ENCODE assay signal across 17 cellular contexts in the genomic region with DNA sequence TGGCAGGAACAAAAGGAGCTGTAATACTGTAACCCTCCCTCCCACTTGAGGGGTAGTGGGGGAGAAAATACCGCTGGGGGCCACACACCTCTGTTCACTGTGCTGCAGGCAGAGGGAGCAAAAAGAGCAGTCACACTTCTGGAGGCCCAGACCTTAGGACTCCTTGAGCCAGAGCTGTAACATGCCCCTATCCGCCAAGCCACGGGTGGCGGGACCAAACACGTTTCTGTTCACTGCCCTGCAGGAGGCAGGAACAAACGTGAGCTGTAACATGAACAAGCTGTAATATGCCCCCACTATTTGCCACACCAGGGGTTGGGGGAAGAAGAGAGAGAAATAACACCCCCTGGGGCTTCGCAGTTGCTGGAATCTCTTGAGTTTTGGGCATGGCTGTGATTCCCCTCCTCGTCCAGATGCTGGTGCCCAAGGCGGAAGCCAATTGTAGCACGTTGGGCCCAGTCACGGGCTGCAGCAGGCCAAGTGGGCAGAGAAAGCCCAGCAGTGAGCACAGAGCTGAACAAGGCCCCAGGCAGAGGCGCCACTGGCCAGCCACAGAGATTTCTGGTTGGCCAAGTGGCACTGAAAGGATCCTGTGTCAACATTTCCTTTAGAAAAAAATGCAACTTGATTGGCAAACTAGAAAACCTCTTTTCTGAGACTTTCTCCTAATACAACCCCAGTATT.
"Had no signal": no experiment of that assay in that cellular context is flagged by ENCODE, and none has a peak within 500 bp of the region (broad histone marks: within the 10 kb centered on the region; RNA-seq: fewer than 3 reads in every experiment).

No MANE protein-coding gene starts in this region.

- H3K4me1 ChIP-seq: thyroid gland had no signal

- DNase-seq: activated CD4-positive, alpha-beta T cell treated with anti-CD3 and anti-CD28 coated beads for 48 hours; activated CD4-positive, CD25-positive, alpha-beta regulatory T cell; activated CD8-positive, alpha-beta T cell treated with anti-CD3 and anti-CD28 coated beads, Interleukin-2, amount 10 ng/mL, durations not matched to agents 7 days and 5 days; activated effector memory CD4-positive, alpha-beta T cell treated with Interleukin-2 at 50 U/mL for 16 hours; activated T-cell treated with anti-CD3 and anti-CD28 coated beads, Interleukin-2, amount 50 U/mL, for 48 hours; effector CD4-positive, alpha-beta T cell; heart right ventricle; kidney glomerular epithelial cell; mesenchymal stem cell; natural killer cell; stimulated activated naive CD4-positive, alpha-beta T cell treated with Interleukin-2 at 50 U/mL for 16 hours; T-cell; T-helper 9 cell; thyroid gland had no signal

- H3K9me3 Mint-ChIP-seq: natural killer cell, T-cell had no signal

- H3K4me3 Mint-ChIP-seq: activated CD8-positive, alpha-beta T cell treated with anti-CD3 and anti-CD28 coated beads, Interleukin-2, amount 10 ng/mL, durations not matched to agents 7 days and 5 days; activated naive CD8-positive, alpha-beta T cell; natural killer cell; T-cell had no signal

- H3K4me3 ChIP-seq: heart right ventricle, thyroid gland, vagina had no signal

- H3K27me3 ChIP-seq: heart right ventricle, thyroid gland, vagina had no signal

- H3K27ac Mint-ChIP-seq: activated CD8-positive, alpha-beta T cell treated with anti-CD3 and anti-CD28 coated beads, Interleukin-2, amount 10 ng/mL, durations not matched to agents 7 days and 5 days; activated naive CD8-positive, alpha-beta T cell; natural killer cell had no signal

- H3K9me3 ChIP-seq: thyroid gland, vagina had no signal

- ATAC-seq: activated CD8-positive, alpha-beta T cell treated with anti-CD3 and anti-CD28 coated beads, Interleukin-2, amount 10 ng/mL, durations not matched to agents 7 days and 5 days; esophagus mucosa; natural killer cell; T-cell had no signal

- H3K36me3 ChIP-seq: heart right ventricle, thyroid gland, vagina had no signal

- H3K27me3 Mint-ChIP-seq: activated naive CD8-positive, alpha-beta T cell; T-cell had no signal

- H3K4me1 Mint-ChIP-seq: natural killer cell had no signal

- H3K27ac ChIP-seq: thyroid gland, vagina had no signal

- H3K36me3 Mint-ChIP-seq: natural killer cell had no signal
